8 cellular contexts compared by ENCODE assay signal in the genomic region with DNA sequence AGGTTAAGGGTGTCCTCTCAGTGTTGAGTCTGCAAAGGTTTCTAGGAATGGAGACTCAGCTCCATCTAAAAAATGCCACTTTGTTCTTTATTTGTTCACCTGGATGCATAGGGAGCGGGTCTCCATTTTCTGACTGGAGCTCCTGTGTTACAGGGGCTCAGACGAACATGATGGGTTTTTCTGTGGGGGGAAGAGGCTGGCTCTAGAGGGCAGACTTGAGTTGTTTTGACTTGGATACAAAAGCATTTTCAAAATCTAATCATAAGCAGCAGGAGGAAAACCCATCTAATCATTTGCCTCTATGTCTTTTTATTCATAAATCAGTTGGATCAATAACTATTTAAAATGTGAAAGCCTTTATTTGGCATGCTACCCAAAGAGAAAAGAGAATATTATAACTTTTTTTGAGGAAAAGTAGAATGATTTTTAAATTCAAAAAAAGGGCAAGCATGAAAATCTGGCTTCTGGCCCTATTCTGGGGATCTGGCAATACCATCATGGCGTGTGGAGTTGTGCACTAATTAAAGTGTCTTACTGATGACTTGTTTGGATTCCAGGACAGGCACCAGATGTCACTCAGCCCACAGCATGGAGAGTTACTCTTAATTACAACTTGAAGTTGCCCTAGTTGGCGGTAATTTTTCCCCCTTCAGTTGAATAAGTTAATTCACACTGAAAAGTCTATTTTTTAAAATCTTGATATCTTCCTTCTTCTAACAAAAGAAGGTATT.
DNase-seq lines count a peak whose midpoint lies in the region; ATAC-seq and TF ChIP-seq lines count a peak whose summit lies in the region.

No MANE protein-coding gene starts in this region.

- no peaks in the 10 kb centered on the region for H3K27me3 ChIP-seq in gastrocnemius medialis
- no peaks in the 10 kb centered on the region for H3K27me3 ChIP-seq in prostate gland (replicated peaks; ENCODE audit: insufficient read depth)

- TF ChIP-seq CTCF in RWPE1 (conservative IDR thresholded peaks at IDR 0.05; ENCODE audit: low read depth) (peak; percentile 49), gastrocnemius medialis (IDR thresholded peaks at IDR 0.05 in 4 of 5, conservative IDR thresholded peaks at IDR 0.05 in 1 of 5) (no peak), prostate gland (IDR thresholded peaks at IDR 0.05) (peak in 1 of 4 experiments; percentile 13), mesothelial cell of epicardium (IDR thresholded peaks at IDR 0.05; ENCODE audit: unreplicated experiment) (no peak)

- TF ChIP-seq POLR2A in gastrocnemius medialis (IDR thresholded peaks at IDR 0.05) (no peak), prostate gland (IDR thresholded peaks at IDR 0.05) (no peak)

- peaks cover 13% of the 10 kb centered on the region for H3K4me1 Mint-ChIP-seq in mesothelial cell of epicardium

- intact Hi-C loops in gastrocnemius medialis (cut with DNase I; ENCODE audit: low total_unique reads) (no loop called here), prostate gland (cut with DNase I) (no loop called here)

- POLR2A ChIA-PET in RWPE1 (lab: Yijun Ruan, JAX; ENCODE audit: low non-redundant PET), result no interaction called here

- H3K27me3 Mint-ChIP-seq in mesothelial cell of epicardium (ENCODE audit: low read depth), result peaks cover 1% of the 10 kb centered on the region

- H3K9me3 ChIP-seq in gastrocnemius medialis (no peaks in the 10 kb centered on the region), prostate gland (no peaks in the 10 kb centered on the region)

- no peak overlapping the region for H3K4me3 ChIP-seq in gastrocnemius medialis
- H3K4me3 ChIP-seq in prostate gland, result no peak overlapping the region

- no peak overlapping the region for H3K27ac ChIP-seq in RWPE1
- H3K27ac ChIP-seq in gastrocnemius medialis, result no peak overlapping the region
- no peak overlapping the region for H3K27ac ChIP-seq in prostate gland

- ATAC-seq in GM18519 (IDR thresholded peaks at IDR 0.05; ENCODE audit: low FRiP score, unreplicated experiment) (peak; percentile 42), gastrocnemius medialis (no peak)

- in situ Hi-C loops in ACHN (cut with HindIII; ENCODE audit: low pct_ligation_motif_present, low pct_unique_long_range_greater_than_20kb, low sequenced_read_pairs), result no loop called here
- in situ Hi-C loops in gastrocnemius medialis (cut with MboI; ENCODE audit: low sequenced_read_pairs in 4 of 4), result no loop called here

- 50% methylated on average over 4 of the region's 4 CpGs for WGBS in prostate gland

- H3K27ac Mint-ChIP-seq in mesothelial cell of epicardium, result no peak overlapping the region

- DNase-seq in ACHN, result peak; percentile 19
- DNase-seq in RWPE1 (ENCODE audit: low spot score), result peak; percentile 24
- peak; percentile 6 for DNase-seq in hepatic stellate cell (ENCODE audit: low spot score)
- no peak for DNase-seq in gastrocnemius medialis
- DNase-seq in prostate gland (ENCODE audit: low spot score), result no peak
- no peak for DNase-seq in T1000 (lab: John Stamatoyannopoulos, UW)
- no peak for DNase-seq in mesothelial cell of epicardium (ENCODE audit: low spot score in 2 of 2, unreplicated experiment in 2 of 2)

- CTCF ChIA-PET in RWPE1 (lab: Yijun Ruan, JAX), result interaction anchor here (0.7 to 1.0 kb wide), 2 partner anchors 178 to 853 kb away, joined by 3 read pairs; no protein-coding TSS in a partner anchor

- H3K36me3 ChIP-seq in gastrocnemius medialis (no peaks in the 10 kb centered on the region), prostate gland (no peaks in the 10 kb centered on the region)

- H3K4me1 ChIP-seq in gastrocnemius medialis, result no peaks in the 10 kb centered on the region
- no peaks in the 10 kb centered on the region for H3K4me1 ChIP-seq in prostate gland (replicated peaks)

- no peaks in the 10 kb centered on the region for H3K9me3 Mint-ChIP-seq in mesothelial cell of epicardium

- no peaks in the 10 kb centered on the region for H3K36me3 Mint-ChIP-seq in mesothelial cell of epicardium

- no peak overlapping the region for H3K4me3 Mint-ChIP-seq in mesothelial cell of epicardium

Comparison
In these comparisons a context has a peak if more than half of its experiments do, and no peak if none do; other contexts are left out.
1. DNase-seq: peak in ACHN (single experiment), RWPE1 (single experiment) and hepatic stellate cell (single experiment); none in gastrocnemius medialis (0 of 2), prostate gland (single experiment), T1000 (single experiment) and mesothelial cell of epicardium (0 of 2).